ENCODE assay signal across 8 cellular contexts in genomic region chr3:71063768-71064287, GRCh38.
DNase-seq lines count a peak whose midpoint lies in the region; ATAC-seq and TF ChIP-seq lines count a peak whose summit lies in the region.

No MANE protein-coding gene starts in this region.

- ATAC-seq in DND-41 (ENCODE audit: insufficient read depth, low read depth) (peak; percentile 10), GM18502 (IDR thresholded peaks at IDR 0.05; ENCODE audit: poor library complexity, unreplicated experiment) (no peak)

- H3K36me3 ChIP-seq in DND-41 (ENCODE audit: insufficient read depth, low read length) (no peaks in the 10 kb centered on the region), HUES6 (ENCODE audit: control insufficient read depth, insufficient read depth, low read length) (no peaks in the 10 kb centered on the region)

- H4K20me1 ChIP-seq in DND-41 (ENCODE audit: insufficient read depth, low read length) = peaks cover 53% of the 10 kb centered on the region

- peaks cover 75% of the 10 kb centered on the region for H3K79me2 ChIP-seq in DND-41 (ENCODE audit: insufficient read depth, low read length)

- H3K4me1 ChIP-seq in DND-41 (ENCODE audit: insufficient read depth, low read length) (peaks cover 64% of the 10 kb centered on the region), HUES6 (ENCODE audit: control insufficient read depth, insufficient read depth, low read length) (peaks cover 68% of the 10 kb centered on the region)

- H3K27me3 ChIP-seq in DND-41 (ENCODE audit: insufficient read depth, low read length, poor library complexity) (no peaks in the 10 kb centered on the region), HUES6 (ENCODE audit: control insufficient read depth, insufficient read depth, low read length) (no peaks in the 10 kb centered on the region)

- TF ChIP-seq CTCF in DND-41 (IDR thresholded peaks at IDR 0.05; ENCODE audit: borderline replicate concordance, extremely low read depth, low read length, poor library complexity, severe bottlenecking) (no peak), epithelial cell of esophagus (IDR thresholded peaks at IDR 0.05; ENCODE audit: insufficient read depth, low read depth, low read length, missing control alignments) (no peak)

- H3K4me3 ChIP-seq in DND-41 (ENCODE audit: low read depth in 1 of 2, low read length in 2 of 2) (peak overlapping the region; percentile 63 to 67), HUES6 (ENCODE audit: low read depth, low read length) (peak overlapping the region; percentile 63), epithelial cell of esophagus (ENCODE audit: low read length) (peak overlapping the region; percentile 60)

- H3K4me2 ChIP-seq in DND-41 (ENCODE audit: insufficient read depth, low read length) = peak overlapping the region; percentile 79

- peak; percentile 41 for DNase-seq in DND-41
- peak; percentile 58 to 71 for DNase-seq in activated CD4-positive, alpha-beta T cell treated with anti-CD3 and anti-CD28 coated beads, Interleukin-2, amount 50 U/mL, for 48 hours
- peak; percentile 64 for DNase-seq in epithelial cell of esophagus (ENCODE audit: low read depth)
- DNase-seq in mucosa of gallbladder (ENCODE audit: low spot score) = peak; percentile 32
- DNase-seq in superior temporal gyrus (ENCODE audit: extremely low spot score) = peak; percentile 71
- DNase-seq in DMS153 (lab: John Stamatoyannopoulos, UW) = no peak

- H3K27ac ChIP-seq in DND-41 (ENCODE audit: low read length) = peak overlapping the region; percentile 78
- H3K27ac ChIP-seq in HUES6 (ENCODE audit: low read depth, low read length) = no peak overlapping the region

- peak overlapping the region; percentile 72 for H2AFZ ChIP-seq in DND-41 (ENCODE audit: low read depth, low read length)

- H3K9me3 ChIP-seq in DND-41 (ENCODE audit: insufficient read depth, low read length, severe bottlenecking) (no peaks in the 10 kb centered on the region), HUES6 (ENCODE audit: control insufficient read depth, insufficient read depth, low read depth, low read length) (no peaks in the 10 kb centered on the region)

- H3K9ac ChIP-seq in DND-41 (ENCODE audit: low read depth, low read length) (peak overlapping the region; percentile 59), HUES6 (ENCODE audit: low read length) (peak overlapping the region; percentile 54)
